Comparison of ENCODE assay signal across 8 cellular contexts in the genomic region with DNA sequence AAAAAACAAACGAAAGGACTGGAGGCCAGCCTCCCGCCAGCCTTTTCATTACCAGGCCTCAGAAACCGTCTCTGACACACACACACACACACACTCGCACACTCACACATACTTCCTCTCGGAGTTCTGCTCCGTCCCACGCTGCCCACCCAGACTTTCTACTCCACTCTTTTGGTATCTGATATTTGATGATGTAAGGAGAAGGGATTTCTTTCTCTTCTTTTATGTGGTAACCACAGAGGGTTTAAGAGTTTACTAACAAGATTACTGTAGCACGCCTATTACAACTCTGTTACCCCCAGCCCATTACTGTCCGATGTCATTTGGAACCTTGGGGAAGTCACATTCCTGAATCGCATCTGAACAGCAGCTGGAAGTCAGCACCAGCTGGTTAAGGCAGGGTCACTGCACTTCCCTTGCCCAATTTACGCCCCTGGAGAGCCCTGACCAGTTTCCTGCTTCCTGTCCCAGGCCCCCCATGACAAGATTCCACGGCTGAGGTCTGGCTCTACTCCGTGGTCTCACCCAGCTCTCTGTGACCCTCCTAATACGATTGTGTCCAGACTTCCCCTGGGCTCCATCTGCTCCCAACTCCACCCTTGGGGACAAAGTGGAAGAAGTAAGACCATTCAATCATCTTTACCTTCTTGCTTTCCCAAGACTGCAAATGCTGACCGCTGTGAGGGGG. TPM values are rescaled to one million over a fixed set of nuclear protein-coding genes. Genes with fewer than 3 reads are reported as not detected.
DNase-seq lines count a peak whose midpoint lies in the region; ATAC-seq lines count a peak whose summit lies in the region.

No MANE protein-coding gene starts in this region.

- H3K4me1 ChIP-seq in adipocyte (ENCODE audit: control insufficient read depth, insufficient read depth, low read length), result peaks cover 46% of the 10 kb centered on the region

- no peaks in the 10 kb centered on the region for H3K36me3 ChIP-seq in adipocyte (ENCODE audit: control insufficient read depth, insufficient read depth, low read length, severe bottlenecking)

- peaks cover 75% of the 10 kb centered on the region for H3K27me3 Mint-ChIP-seq in T-helper 1 cell treated with Interleukin-12 subunit alpha and Interleukin-12 subunit beta and Interleukin-4 antibody, amounts not matched to agents 30 μg/mL and 1 μg/mL, for 36 hours (ENCODE audit: low read depth)

- no peaks in the 10 kb centered on the region for H3K9me3 Mint-ChIP-seq in T-helper 1 cell treated with Interleukin-12 subunit alpha and Interleukin-12 subunit beta and Interleukin-4 antibody, amounts not matched to agents 30 μg/mL and 1 μg/mL, for 36 hours

- peak overlapping the region; percentile 83 for H3K9ac ChIP-seq in adipocyte (ENCODE audit: low read length)

- no peaks in the 10 kb centered on the region for H3K27me3 ChIP-seq in adipocyte (replicated peaks; ENCODE audit: control insufficient read depth, insufficient read depth, low read length)

- H3K4me3 ChIP-seq in adipocyte (ENCODE audit: low read length), result peak overlapping the region; percentile 80
- H3K4me3 ChIP-seq in iPS-18c (ENCODE audit: insufficient read depth, low read depth, low read length), result peak overlapping the region; percentile 81

- no peaks in the 10 kb centered on the region for H3K9me3 ChIP-seq in adipocyte (ENCODE audit: control insufficient read depth, low read length)
- no peaks in the 10 kb centered on the region for H3K9me3 ChIP-seq in iPS-18c (ENCODE audit: control insufficient read depth, insufficient read depth, low read length)

- no peak overlapping the region for H3K27ac Mint-ChIP-seq in T-helper 1 cell treated with Interleukin-12 subunit alpha and Interleukin-12 subunit beta and Interleukin-4 antibody, amounts not matched to agents 30 μg/mL and 1 μg/mL, for 36 hours

- DNase-seq in T-helper 1 cell (no peak), adipocyte (ENCODE audit: low read depth) (peak; percentile 47), HT-29 (ENCODE audit: low spot score) (no peak), GM19240 (ENCODE audit: insufficient read length, low spot score) (no peak)
- DNase-seq in stimulated activated CD4-positive, alpha-beta T cell treated with anti-CD3 and anti-CD28 coated beads, Interleukin-4, amount 100 ng/mL, for 1 hour, result peak; percentile 40

- peaks cover 10% of the 10 kb centered on the region for H3K4me1 Mint-ChIP-seq in T-helper 1 cell treated with Interleukin-12 subunit alpha and Interleukin-12 subunit beta and Interleukin-4 antibody, amounts not matched to agents 30 μg/mL and 1 μg/mL, for 36 hours (ENCODE audit: low read depth)

- ATAC-seq in HG02973 (IDR thresholded peaks at IDR 0.05; ENCODE audit: unreplicated experiment), result no peak

- peak overlapping the region; percentile 71 for H3K4me3 Mint-ChIP-seq in T-helper 1 cell treated with Interleukin-12 subunit alpha and Interleukin-12 subunit beta and Interleukin-4 antibody, amounts not matched to agents 30 μg/mL and 1 μg/mL, for 36 hours

- no peaks in the 10 kb centered on the region for H3K36me3 Mint-ChIP-seq in T-helper 1 cell treated with Interleukin-12 subunit alpha and Interleukin-12 subunit beta and Interleukin-4 antibody, amounts not matched to agents 30 μg/mL and 1 μg/mL, for 36 hours (ENCODE audit: low read depth)

RNA-seq across cellular contexts. Expression of gene DENND2A, which starts 1.1 kb away (rescaled TPM):
- total RNA-seq in HT-29 (2014; rRNA removed; shearing (Covaris generic)), result not detected in 2 replicates

RNA-seq across cellular contexts. Expression of gene ADCK2, which starts 33.2 kb away (rescaled TPM):
- total RNA-seq in HT-29 (2014; rRNA removed; shearing (Covaris generic)), result 37.3 and 43.5 TPM in 2 replicates

RNA-seq across cellular contexts. Expression of gene NDUFB2, which starts 57.0 kb away (rescaled TPM):
- 328 and 378 TPM in 2 replicates for total RNA-seq in HT-29 (2014; rRNA removed; shearing (Covaris generic))

Comparison
In these comparisons a context has a peak if more than half of its experiments do, and no peak if none do; other contexts are left out.
1. DNase-seq: peak in adipocyte (single experiment) and stimulated activated CD4-positive, alpha-beta T cell treated with anti-CD3 and anti-CD28 coated beads, Interleukin-4, amount 100 ng/mL, for 1 hour (single experiment); none in T-helper 1 cell (0 of 5), HT-29 (single experiment) and GM19240 (single experiment).